ENCODE assay signal across 12 cellular contexts in the genomic region with DNA sequence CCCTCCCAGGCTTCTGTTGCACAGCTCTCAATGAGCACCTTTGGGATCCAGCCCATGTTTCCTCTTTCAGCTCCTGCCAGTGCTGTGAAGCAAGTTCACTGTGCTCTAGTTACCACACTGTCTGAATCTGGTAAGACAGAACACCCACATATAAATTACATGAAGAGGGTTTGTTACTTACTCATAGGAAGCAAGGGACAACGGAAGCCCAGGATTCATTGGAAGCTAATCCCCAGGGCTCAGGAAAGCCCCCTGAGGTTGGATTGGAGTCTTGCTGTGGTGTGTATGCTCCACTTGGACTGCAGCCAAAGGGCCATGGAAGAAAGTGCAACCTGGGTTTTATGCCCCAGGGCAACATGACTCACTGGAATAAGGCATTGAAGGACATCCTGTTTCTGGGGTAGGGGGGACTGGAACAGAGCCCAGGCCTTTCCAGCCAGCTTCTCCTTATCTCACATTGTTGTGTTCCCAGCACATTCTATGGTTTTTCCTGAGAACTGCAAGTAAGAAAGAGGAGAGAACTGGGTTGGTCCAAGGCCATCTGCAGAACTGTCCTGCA. TPM values are rescaled to one million over a fixed set of nuclear protein-coding genes. Genes with fewer than 3 reads are reported as not detected.
DNase-seq lines count a peak whose midpoint lies in the region; ATAC-seq, FAIRE-seq and TF ChIP-seq lines count a peak whose summit lies in the region.
"Had no signal": no experiment of that assay in that cellular context is flagged by ENCODE, and none has a peak within 500 bp of the region (broad histone marks: within the 10 kb centered on the region; RNA-seq: fewer than 3 reads in every experiment).

No MANE protein-coding gene starts in this region.

- peak; percentile 68 for FAIRE-seq in HTR-8/SVneo (lab: Jason Lieb, UNC)

- H3K4me1 Mint-ChIP-seq in type B pancreatic cell (ENCODE audit: unreplicated experiment) = no peaks in the 10 kb centered on the region

- DNase-seq in AG10803 (ENCODE audit: low read depth) (peak; percentile 57), HTR-8/SVneo (ENCODE audit: insufficient read length, low spot score) (peak; percentile 66), astrocyte of the hippocampus (ENCODE audit: low read depth, low spot score) (peak; percentile 93), iris pigment epithelial cell (ENCODE audit: low read depth) (peak; percentile 95), T-helper 1 cell (no peak), DMS53 (lab: John Stamatoyannopoulos, UW) (no peak), type B pancreatic cell (ENCODE audit: extremely low spot score, unreplicated experiment) (no peak)
- DNase-seq: Caco-2, NCI-H1048 had no signal

- no peak for TF ChIP-seq CTCF in AG10803 (conservative IDR thresholded peaks at IDR 0.05; ENCODE audit: low read length)
- TF ChIP-seq CTCF in type B pancreatic cell (conservative IDR thresholded peaks at IDR 0.05) = no peak

- no peak for ATAC-seq in GM21360 (IDR thresholded peaks at IDR 0.05; ENCODE audit: unreplicated experiment)
- ATAC-seq: activated naive CD4-positive, alpha-beta T cell treated with anti-CD3 and anti-CD28 coated beads, Interleukin-2, amount 50 U/mL, for 72 hours; left lung had no signal

- no peak overlapping the region for H3K27ac Mint-ChIP-seq in type B pancreatic cell
- H3K27ac Mint-ChIP-seq: activated naive CD4-positive, alpha-beta T cell treated with anti-CD3 and anti-CD28 coated beads, Interleukin-2, amount 50 U/mL, for 72 hours had no signal

- no peak overlapping the region for H3K4me3 ChIP-seq in AG10803 (ENCODE audit: low read length)
- H3K4me3 ChIP-seq: left lung had no signal

- H3K27me3 Mint-ChIP-seq in type B pancreatic cell = no peaks in the 10 kb centered on the region

- H3K36me3 Mint-ChIP-seq in type B pancreatic cell = no peaks in the 10 kb centered on the region
- H3K36me3 Mint-ChIP-seq: activated naive CD4-positive, alpha-beta T cell treated with anti-CD3 and anti-CD28 coated beads, Interleukin-2, amount 50 U/mL, for 72 hours had no signal

- H3K9me3 Mint-ChIP-seq in type B pancreatic cell = no peaks in the 10 kb centered on the region
- H3K9me3 Mint-ChIP-seq: activated naive CD4-positive, alpha-beta T cell treated with anti-CD3 and anti-CD28 coated beads, Interleukin-2, amount 50 U/mL, for 72 hours had no signal

- no peak overlapping the region for H3K4me3 Mint-ChIP-seq in type B pancreatic cell

RNA-seq across cellular contexts. Expression of a gene that starts 15.6 kb away (rescaled TPM):
- total RNA-seq in type B pancreatic cell (ENCODE audit: low replicate concordance) = 21.4 and 42.6 TPM in 2 replicates

RNA-seq across cellular contexts. Expression of a gene that starts 52.2 kb away (rescaled TPM):
- total RNA-seq in type B pancreatic cell (ENCODE audit: low replicate concordance) = 1.5 and 15.5 TPM in 2 replicates

Comparison
In these comparisons a context has a peak if more than half of its experiments do, and no peak if none do; other contexts are left out.
1. DNase-seq: peak in AG10803 (single experiment), HTR-8/SVneo (single experiment), astrocyte of the hippocampus (single experiment) and iris pigment epithelial cell (single experiment); none in T-helper 1 cell (0 of 5), DMS53 (single experiment) and type B pancreatic cell (single experiment).